Comparison of ENCODE assay signal across 26 cellular contexts in genomic region chr17:7058831-7059447, GRCh38. TPM values are rescaled to one million over a fixed set of nuclear protein-coding genes. Genes with fewer than 3 reads are reported as not detected.
DNase-seq lines count a peak whose midpoint lies in the region; ATAC-seq, FAIRE-seq and TF ChIP-seq lines count a peak whose summit lies in the region.
"Had no signal": no experiment of that assay in that cellular context is flagged by ENCODE, and none has a peak within 500 bp of the region (broad histone marks: within the 10 kb centered on the region; RNA-seq: fewer than 3 reads in every experiment).

No MANE protein-coding gene starts in this region.

- FAIRE-seq in bronchial epithelial cell (lab: Jason Lieb, UNC), result no peak
- FAIRE-seq: GM19239 had no signal

- in situ Hi-C loops in GM13977 (cut with MboI; ENCODE audit: low pct_unique_long_range_greater_than_20kb, low sequenced_read_pairs, unreplicated experiment), result loop anchor here (10.0 kb wide), 1 partner anchor 236 kb away; the partner anchor contains the start of gene YBX2

- TF ChIP-seq CTCF in bronchial epithelial cell (IDR thresholded peaks at IDR 0.05; ENCODE audit: insufficient read depth, low read length, severe bottlenecking) (no peak), GM13977 (IDR thresholded peaks at IDR 0.05; ENCODE audit: extremely low read depth, insufficient read depth, missing control alignments) (no peak)

- no peaks in the 10 kb centered on the region for H3K36me3 ChIP-seq in bronchial epithelial cell (ENCODE audit: control insufficient read depth, insufficient read depth, low read length)
- H3K36me3 ChIP-seq: neutrophil, tibial nerve had no signal

- no peak for ATAC-seq in GM18868 (IDR thresholded peaks at IDR 0.05; ENCODE audit: unreplicated experiment)
- ATAC-seq in GM21447 (IDR thresholded peaks at IDR 0.05; ENCODE audit: unreplicated experiment), result no peak
- ATAC-seq: CD8-positive, alpha-beta T cell; stimulated activated memory B cell treated with anti-CD40 and anti-IgM and Interleukin-4, amounts not matched to agents 10 μg/mL and 1 μg/mL and 100 μg/mL, for 72 hours had no signal

- no peak overlapping the region for H3K4me3 ChIP-seq in bronchial epithelial cell (ENCODE audit: low read depth, low read length)
- H3K4me3 ChIP-seq: tibial nerve had no signal

- H3K27me3 ChIP-seq in bronchial epithelial cell (ENCODE audit: control insufficient read depth, insufficient read depth, low read length), result no peaks in the 10 kb centered on the region
- H3K27me3 ChIP-seq: tibial nerve had no signal

- DNase-seq in A172 (ENCODE audit: low spot score) (peak; percentile 56), HT1080 (ENCODE audit: low read depth) (peak; percentile 78), bronchial epithelial cell (ENCODE audit: low read depth) (peak; percentile 79), iris pigment epithelial cell (ENCODE audit: low read depth) (peak; percentile 71), GM13977 (ENCODE audit: low spot score) (no peak), activated gamma-delta T cell treated with Interleukin-2 at 50 U/mL for 16 hours (no peak)
- DNase-seq: activated CD4-positive, alpha-beta T cell treated with anti-CD3 and anti-CD28 coated beads, Interleukin-2, amount 50 U/mL, for 4 hours; activated naive CD8-positive, alpha-beta T cell treated with anti-CD3 and anti-CD28 coated beads, Interleukin-2, amount 10 ng/mL, durations not matched to agents 7 days and 5 days; activated T-cell treated with anti-CD3 and anti-CD28 coated beads, Interleukin-2, amount 50 U/mL, for 1 hour; CD8-positive, alpha-beta T cell; effector CD4-positive, alpha-beta T cell; HCEC 1CT; KG1; kidney glomerular epithelial cell; NCI-H1092 treated with DMSO at 0.1 percent for 48 hours; NCI-H2107; NCI-H526 treated with DMSO at 0.1 percent for 48 hours; SHP77 treated with DMSO at 0.1 percent for 48 hours; stimulated activated CD4-positive, alpha-beta T cell treated with anti-CD3 and anti-CD28 coated beads, Interleukin-15, amount 100 ng/mL, for 24 hours; T-helper 1 cell had no signal

RNA-seq across cellular contexts. Expression of gene SLC16A11, which starts 15.0 kb away (rescaled TPM):
- total RNA-seq in A172 (2014; rRNA removed; shearing (Covaris generic)), result not detected in 2 replicates
- not detected in 2 replicates for total RNA-seq in HT1080 (2014; rRNA removed; shearing (Covaris generic))
- polyA plus RNA-seq in HT1080 (2015; cell fraction: cytosol; rRNA removed), result not detected in 2 replicates
- polyA plus RNA-seq in HT1080 (2015; cell fraction: nucleus; rRNA removed), result not detected in 2 replicates
- total RNA-seq in bronchial epithelial cell, result 0.38 TPM in 1 of 2 replicates, not detected in the other

RNA-seq across cellular contexts. Expression of gene CLEC10A, which starts 21.1 kb away (rescaled TPM):
- not detected in 2 replicates for total RNA-seq in A172 (2014; rRNA removed; shearing (Covaris generic))
- total RNA-seq in HT1080 (2014; rRNA removed; shearing (Covaris generic)), result not detected in 2 replicates
- polyA plus RNA-seq in HT1080 (2015; cell fraction: cytosol; rRNA removed), result not detected in 2 replicates
- polyA plus RNA-seq in HT1080 (2015; cell fraction: nucleus; rRNA removed), result not detected in 2 replicates
- total RNA-seq in bronchial epithelial cell, result not detected in 2 replicates
- total RNA-seq: CD8-positive, alpha-beta T cell had no signal

RNA-seq across cellular contexts. Expression of gene SLC16A13, which starts 23.1 kb away (rescaled TPM):
- 0.74 and 1.9 TPM in 2 replicates for total RNA-seq in A172 (2014; rRNA removed; shearing (Covaris generic))
- 0.43 TPM in 1 of 2 replicates, not detected in the other for total RNA-seq in HT1080 (2014; rRNA removed; shearing (Covaris generic))
- polyA plus RNA-seq in HT1080 (2015; cell fraction: cytosol; rRNA removed), result 2.2 and 2.6 TPM in 2 replicates
- 6.0 and 7.3 TPM in 2 replicates for polyA plus RNA-seq in HT1080 (2015; cell fraction: nucleus; rRNA removed)
- 0.26 and 1.2 TPM in 2 replicates for total RNA-seq in bronchial epithelial cell

RNA-seq across cellular contexts. Expression of gene BCL6B, which starts 36.1 kb away (rescaled TPM):
- total RNA-seq in A172 (2014; rRNA removed; shearing (Covaris generic)), result 0.07 TPM in 1 of 2 replicates, not detected in the other
- not detected in 2 replicates for total RNA-seq in HT1080 (2014; rRNA removed; shearing (Covaris generic))
- not detected in 2 replicates for polyA plus RNA-seq in HT1080 (2015; cell fraction: cytosol; rRNA removed)
- 0.05 TPM in 1 of 2 replicates, not detected in the other for polyA plus RNA-seq in HT1080 (2015; cell fraction: nucleus; rRNA removed)
- not detected in 2 replicates for total RNA-seq in bronchial epithelial cell
- total RNA-seq: CD8-positive, alpha-beta T cell had no signal

RNA-seq across cellular contexts. Expression of gene RNASEK, which starts 46.5 kb away (rescaled TPM):
- 220 and 249 TPM in 2 replicates for total RNA-seq in A172 (2014; rRNA removed; shearing (Covaris generic))
- 201 and 360 TPM in 2 replicates for total RNA-seq in HT1080 (2014; rRNA removed; shearing (Covaris generic))
- polyA plus RNA-seq in HT1080 (2015; cell fraction: cytosol; rRNA removed), result 263 and 349 TPM in 2 replicates
- polyA plus RNA-seq in HT1080 (2015; cell fraction: nucleus; rRNA removed), result 71.5 and 114 TPM in 2 replicates
- 5.3 and 25.5 TPM in 2 replicates for total RNA-seq in bronchial epithelial cell

Comparison
In these comparisons a context has a peak if more than half of its experiments do, and no peak if none do; other contexts are left out.
1. DNase-seq: peak in A172 (single experiment), HT1080 (single experiment), bronchial epithelial cell (single experiment) and iris pigment epithelial cell (single experiment); none in GM13977 (single experiment) and activated gamma-delta T cell treated with Interleukin-2 at 50 U/mL for 16 hours (single experiment).